ENCODE assay signal across 1 cellular context in genomic region chr13:96238861-96239260, GRCh38.
TF ChIP-seq lines count a peak whose summit lies in the region.

No MANE protein-coding gene starts in this region.

TF ChIP-seq in GM12878, 131 proteins besides CTCF, POLR2A, EP300 and RAD21 (continued from another document):
- TF ChIP-seq, protein P1, sequence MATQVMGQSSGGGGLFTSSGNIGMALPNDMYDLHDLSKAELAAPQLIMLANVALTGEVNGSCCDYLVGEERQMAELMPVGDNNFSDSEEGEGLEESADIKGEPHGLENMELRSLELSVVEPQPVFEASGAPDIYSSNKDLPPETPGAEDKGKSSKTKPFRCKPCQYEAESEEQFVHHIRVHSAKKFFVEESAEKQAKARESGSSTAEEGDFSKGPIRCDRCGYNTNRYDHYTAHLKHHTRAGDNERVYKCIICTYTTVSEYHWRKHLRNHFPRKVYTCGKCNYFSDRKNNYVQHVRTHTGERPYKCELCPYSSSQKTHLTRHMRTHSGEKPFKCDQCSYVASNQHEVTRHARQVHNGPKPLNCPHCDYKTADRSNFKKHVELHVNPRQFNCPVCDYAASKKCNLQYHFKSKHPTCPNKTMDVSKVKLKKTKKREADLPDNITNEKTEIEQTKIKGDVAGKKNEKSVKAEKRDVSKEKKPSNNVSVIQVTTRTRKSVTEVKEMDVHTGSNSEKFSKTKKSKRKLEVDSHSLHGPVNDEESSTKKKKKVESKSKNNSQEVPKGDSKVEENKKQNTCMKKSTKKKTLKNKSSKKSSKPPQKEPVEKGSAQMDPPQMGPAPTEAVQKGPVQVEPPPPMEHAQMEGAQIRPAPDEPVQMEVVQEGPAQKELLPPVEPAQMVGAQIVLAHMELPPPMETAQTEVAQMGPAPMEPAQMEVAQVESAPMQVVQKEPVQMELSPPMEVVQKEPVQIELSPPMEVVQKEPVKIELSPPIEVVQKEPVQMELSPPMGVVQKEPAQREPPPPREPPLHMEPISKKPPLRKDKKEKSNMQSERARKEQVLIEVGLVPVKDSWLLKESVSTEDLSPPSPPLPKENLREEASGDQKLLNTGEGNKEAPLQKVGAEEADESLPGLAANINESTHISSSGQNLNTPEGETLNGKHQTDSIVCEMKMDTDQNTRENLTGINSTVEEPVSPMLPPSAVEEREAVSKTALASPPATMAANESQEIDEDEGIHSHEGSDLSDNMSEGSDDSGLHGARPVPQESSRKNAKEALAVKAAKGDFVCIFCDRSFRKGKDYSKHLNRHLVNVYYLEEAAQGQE (IDR thresholded peaks at IDR 0.05; ENCODE audit: low read depth, low read length) = no peak
- no peak for TF ChIP-seq NR2C1 (IDR thresholded peaks at IDR 0.05)
- no peak for TF ChIP-seq CREB1 (IDR thresholded peaks at IDR 0.05; ENCODE audit: low read depth)
- no peak for TF ChIP-seq ZNF217 (IDR thresholded peaks at IDR 0.05)
- TF ChIP-seq ETV6 (conservative IDR thresholded peaks at IDR 0.05 in 1 of 2, IDR thresholded peaks at IDR 0.05 in 1 of 2; ENCODE audit: borderline replicate concordance in 1 of 2, low read depth in 1 of 2) = no peak
- no peak for TF ChIP-seq ZNF274 (IDR thresholded peaks at IDR 0.05; ENCODE audit: insufficient read depth, insufficient read length)
- TF ChIP-seq CBFB (IDR thresholded peaks at IDR 0.05; ENCODE audit: low read depth) = no peak
- TF ChIP-seq, protein P2, sequence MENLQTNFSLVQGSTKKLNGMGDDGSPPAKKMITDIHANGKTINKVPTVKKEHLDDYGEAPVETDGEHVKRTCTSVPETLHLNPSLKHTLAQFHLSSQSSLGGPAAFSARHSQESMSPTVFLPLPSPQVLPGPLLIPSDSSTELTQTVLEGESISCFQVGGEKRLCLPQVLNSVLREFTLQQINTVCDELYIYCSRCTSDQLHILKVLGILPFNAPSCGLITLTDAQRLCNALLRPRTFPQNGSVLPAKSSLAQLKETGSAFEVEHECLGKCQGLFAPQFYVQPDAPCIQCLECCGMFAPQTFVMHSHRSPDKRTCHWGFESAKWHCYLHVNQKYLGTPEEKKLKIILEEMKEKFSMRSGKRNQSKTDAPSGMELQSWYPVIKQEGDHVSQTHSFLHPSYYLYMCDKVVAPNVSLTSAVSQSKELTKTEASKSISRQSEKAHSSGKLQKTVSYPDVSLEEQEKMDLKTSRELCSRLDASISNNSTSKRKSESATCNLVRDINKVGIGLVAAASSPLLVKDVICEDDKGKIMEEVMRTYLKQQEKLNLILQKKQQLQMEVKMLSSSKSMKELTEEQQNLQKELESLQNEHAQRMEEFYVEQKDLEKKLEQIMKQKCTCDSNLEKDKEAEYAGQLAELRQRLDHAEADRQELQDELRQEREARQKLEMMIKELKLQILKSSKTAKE (IDR thresholded peaks at IDR 0.05; ENCODE audit: low read depth, poor library complexity, severe bottlenecking) = no peak
- TF ChIP-seq RCOR1 (conservative IDR thresholded peaks at IDR 0.05; ENCODE audit: low read depth, low read length) = no peak
- no peak for TF ChIP-seq PKNOX1 (IDR thresholded peaks at IDR 0.05)
- TF ChIP-seq ZBTB40 (IDR thresholded peaks at IDR 0.05; ENCODE audit: borderline replicate concordance) = no peak
- no peak for TF ChIP-seq JUND (IDR thresholded peaks at IDR 0.05; ENCODE audit: low read depth, low read length)
- TF ChIP-seq POU2F2 (IDR thresholded peaks at IDR 0.05; ENCODE audit: borderline replicate concordance, low read depth, low read length) = no peak
- TF ChIP-seq CHD1 (IDR thresholded peaks at IDR 0.05; ENCODE audit: low read depth, low read length) = no peak
- 0 out of 4 replicates have a peak, but pooled peaks of 1 of the 2 experiments have one; percentile 19 for TF ChIP-seq IKZF2 (IDR thresholded peaks at IDR 0.05)
- no peak for TF ChIP-seq CHD2 (IDR thresholded peaks at IDR 0.05; ENCODE audit: borderline replicate concordance, low read depth, low read length)
- TF ChIP-seq SMC3 (IDR thresholded peaks at IDR 0.05; ENCODE audit: borderline replicate concordance, low read length) = no peak
- TF ChIP-seq KDM1A (IDR thresholded peaks at IDR 0.05; ENCODE audit: borderline replicate concordance) = no peak
